8 cellular contexts compared by ENCODE assay signal in genomic region chrX:120452131-120452530, GRCh38. TPM values are rescaled to one million over a fixed set of nuclear protein-coding genes. Genes with fewer than 3 reads are reported as not detected.
DNase-seq lines count a peak whose midpoint lies in the region; ATAC-seq and TF ChIP-seq lines count a peak whose summit lies in the region.

No MANE protein-coding gene starts in this region.

- peaks cover under 1% of the 10 kb centered on the region for H3F3A ChIP-seq in PC-3 (ENCODE audit: low read length, unreplicated experiment)

- no peak overlapping the region for H3K4me3 ChIP-seq in AG04450 (ENCODE audit: low read depth, low read length)
- H3K4me3 ChIP-seq in PC-3 (ENCODE audit: low read length) = no peak overlapping the region
- H3K4me3 ChIP-seq in fibroblast of mammary gland (ENCODE audit: control insufficient read depth, low read depth, low read length) = no peak overlapping the region
- H3K4me3 ChIP-seq in skeletal muscle tissue (ENCODE audit: low read length in 3 of 3) = no peak overlapping the region

- H3K9ac ChIP-seq in PC-3 (ENCODE audit: low read length) (no peak overlapping the region), skeletal muscle tissue (ENCODE audit: low read depth in 1 of 3, low read length in 3 of 3) (no peak overlapping the region)

- H3K4me1 ChIP-seq in PC-3 (ENCODE audit: insufficient read depth, low read length) (peaks cover 19% of the 10 kb centered on the region), skeletal muscle tissue (ENCODE audit: control insufficient read depth in 3 of 3, insufficient read depth in 3 of 3, low read length in 3 of 3) (peaks cover 0 to 11% (median 3%) of the 10 kb centered on the region in 3 donors)

- no peak overlapping the region for H3K4me2 ChIP-seq in PC-3 (ENCODE audit: low read length)

- no peaks in the 10 kb centered on the region for H3K9me3 ChIP-seq in AG04450 (ENCODE audit: control insufficient read depth, insufficient read depth, low read length)
- H3K9me3 ChIP-seq in PC-3 (ENCODE audit: low read length) = no peaks in the 10 kb centered on the region
- no peaks in the 10 kb centered on the region for H3K9me3 ChIP-seq in skeletal muscle tissue (ENCODE audit: control insufficient read depth in 3 of 3, low read length in 3 of 3)

- H3K27me3 ChIP-seq in AG04450 (ENCODE audit: control insufficient read depth, insufficient read depth, low read length) (no peaks in the 10 kb centered on the region), PC-3 (ENCODE audit: low read length) (no peaks in the 10 kb centered on the region), skeletal muscle tissue (ENCODE audit: control insufficient read depth in 3 of 3, insufficient read depth in 3 of 3, low read length in 3 of 3) (no peaks in the 10 kb centered on the region)

- intact Hi-C loops in PC-3 (cut with micrococcal nuclease) = loop anchor here (1.0 to 10.0 kb wide), 3 partner anchors 72 to 200 kb away; partner anchors contain the start of genes TMEM255A and ZBTB33

- POLR2A ChIA-PET in AG04450 (lab: Yijun Ruan, JAX) = interaction anchor here (0.8 to 0.9 kb wide), 2 partner anchors 16 to 201 kb away, joined by 3 to 4 read pairs; no protein-coding TSS in a partner anchor
- POLR2A ChIA-PET in PC-3 (lab: Charles Lee; ENCODE audit: unreplicated experiment) = no interaction called here

- no peak for DNase-seq in AG04450 (ENCODE audit: low read depth, low spot score)
- DNase-seq in PC-3 = peak; percentile 36
- peak; percentile 52 for DNase-seq in fibroblast of mammary gland (ENCODE audit: low read depth)
- DNase-seq in NCI-H345 (lab: John Stamatoyannopoulos, UW) = no peak
- no peak for DNase-seq in activated effector memory CD4-positive, alpha-beta T cell treated with Interleukin-2 at 50 U/mL for 16 hours

- H3K36me3 ChIP-seq in PC-3 (ENCODE audit: low read depth, low read length) (peaks cover 27% of the 10 kb centered on the region), skeletal muscle tissue (ENCODE audit: control insufficient read depth in 3 of 3, insufficient read depth in 3 of 3, low read length in 3 of 3) (peaks cover 3 to 15% (median 3%) of the 10 kb centered on the region in 3 donors)

- CTCF ChIA-PET in AG04450 (lab: Charles Lee) (interaction anchor here (0.7 to 2.5 kb wide), 12 partner anchors 9 to 306 kb away, joined by 3 to 12 read pairs (median 6); partner anchors contain the start of gene ZBTB33), PC-3 (lab: Charles Lee) (interaction anchor here (0.6 to 1.2 kb wide), 3 partner anchors 30 to 71 kb away, joined by 3 to 4 read pairs (median 3); no protein-coding TSS in a partner anchor)

- ATAC-seq in GM18867 (IDR thresholded peaks at IDR 0.05; ENCODE audit: unreplicated experiment) (peak; percentile 41), PC-3 (no peak), GM18517 (IDR thresholded peaks at IDR 0.05; ENCODE audit: unreplicated experiment) (no peak)

- no TSS peak for BruUV-seq in PC-3 (replicated peaks; lab: Mats Ljungman, UMichigan)

- no peaks in the 10 kb centered on the region for H4K20me1 ChIP-seq in PC-3 (ENCODE audit: low read length)

- H3K27ac ChIP-seq in AG04450 (ENCODE audit: low read depth, low read length) (no peak overlapping the region), PC-3 (ENCODE audit: low read length) (no peak overlapping the region), skeletal muscle tissue (ENCODE audit: low read depth, low read length) (peak overlapping the region; percentile 31)

- no peaks in the 10 kb centered on the region for H3K9me2 ChIP-seq in PC-3 (replicated peaks; ENCODE audit: low read length)

- H3K79me2 ChIP-seq in PC-3 (ENCODE audit: low read length) = peaks cover 13% of the 10 kb centered on the region

- TF ChIP-seq CTCF in AG04450 (IDR thresholded peaks at IDR 0.05; ENCODE audit: low read depth, low read length) (peak; percentile 59), PC-3 (conservative IDR thresholded peaks at IDR 0.05; ENCODE audit: low read depth, low read length) (peak; percentile 51; the same call in 1 of the 2 replicates), fibroblast of mammary gland (conservative IDR thresholded peaks at IDR 0.05; ENCODE audit: control insufficient read depth, insufficient read depth, low read depth, low read length) (peak; percentile 56)

- no peak overlapping the region for H2AFZ ChIP-seq in PC-3 (ENCODE audit: low read length)

RNA-seq across cellular contexts. Expression of gene LAMP2, which starts 17.0 kb away (rescaled TPM):
- 131 and 155 TPM in 2 replicates for polyA plus RNA-seq in AG04450 (2011; rRNA removed)
- polyA minus RNA-seq in AG04450 (2011; rRNA and poly(A)+ RNA removed) = 51.9 and 96.5 TPM in 2 replicates
- total RNA-seq in PC-3 (2014; rRNA removed) = 51.5 and 53.8 TPM in 2 replicates
- total RNA-seq in skeletal muscle tissue = 83.0 TPM

Comparison
In these comparisons a context has a peak if more than half of its experiments do, and no peak if none do; other contexts are left out.
1. DNase-seq: peak in PC-3 (single experiment) and fibroblast of mammary gland (single experiment); none in AG04450 (single experiment), NCI-H345 (single experiment) and activated effector memory CD4-positive, alpha-beta T cell treated with Interleukin-2 at 50 U/mL for 16 hours (single experiment).
2. Peak in every context shown above with its lines, with median percentiles within 50 percentile points of each other: CTCF ChIP-seq.